Comparison of ENCODE assay signal across 19 cellular contexts in the genomic region with DNA sequence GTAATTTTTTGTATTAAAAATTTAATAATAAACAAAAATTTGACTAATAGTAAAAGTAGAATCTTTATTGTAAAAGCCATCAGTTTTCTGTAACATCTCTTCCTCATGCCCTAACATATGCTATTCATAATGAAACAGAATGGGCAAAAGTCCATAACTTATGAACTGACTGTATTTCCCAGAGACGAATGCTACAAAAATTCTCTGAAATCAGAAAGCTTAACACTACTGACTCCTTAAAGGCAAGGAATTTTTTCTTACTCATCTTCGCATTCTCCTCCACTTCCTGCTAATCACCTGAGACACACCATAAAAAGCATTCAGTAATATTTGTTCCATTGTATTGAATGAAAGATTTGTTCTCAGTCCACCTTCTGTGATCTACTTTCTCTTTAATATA. TPM values are rescaled to one million over a fixed set of nuclear protein-coding genes. Genes with fewer than 3 reads are reported as not detected.
DNase-seq lines count a peak whose midpoint lies in the region; ATAC-seq and TF ChIP-seq lines count a peak whose summit lies in the region.
"Had no signal": no experiment of that assay in that cellular context is flagged by ENCODE, and none has a peak within 500 bp of the region (broad histone marks: within the 10 kb centered on the region; RNA-seq: fewer than 3 reads in every experiment).

No MANE protein-coding gene starts in this region.

- intact Hi-C loops in natural killer cell (cut with micrococcal nuclease), result no loop called here

- ATAC-seq in natural killer cell treated with Interleukin-12 subunit alpha and Interleukin-12 subunit beta and Interleukin-15 and Interleukin-18, amount 100 ng/mL, for 72 hours, result peak; percentile 75 to 78
- no peak for ATAC-seq in natural killer cell
- ATAC-seq in HG03565 (IDR thresholded peaks at IDR 0.05; ENCODE audit: unreplicated experiment), result peak; percentile 53
- no peak for ATAC-seq in HG03135 (IDR thresholded peaks at IDR 0.05; ENCODE audit: unreplicated experiment)
- ATAC-seq: body of pancreas had no signal

- H3K27me3 Mint-ChIP-seq in natural killer cell treated with Interleukin-12 subunit alpha and Interleukin-12 subunit beta and Interleukin-15 and Interleukin-18, amount 100 ng/mL, for 72 hours, result no peaks in the 10 kb centered on the region
- no peaks in the 10 kb centered on the region for H3K27me3 Mint-ChIP-seq in natural killer cell (ENCODE audit: low read depth in 2 of 2)

- peak overlapping the region; percentile 89 to 93 for H3K27ac Mint-ChIP-seq in natural killer cell treated with Interleukin-12 subunit alpha and Interleukin-12 subunit beta and Interleukin-15 and Interleukin-18, amount 100 ng/mL, for 72 hours
- H3K27ac Mint-ChIP-seq in natural killer cell, result peak overlapping the region in 1 of 2 donors; percentile 13
- H3K27ac Mint-ChIP-seq: activated naive CD4-positive, alpha-beta T cell treated with anti-CD3 and anti-CD28 coated beads for 36 hours had no signal

- no peaks in the 10 kb centered on the region for H3K9me3 Mint-ChIP-seq in natural killer cell treated with Interleukin-12 subunit alpha and Interleukin-12 subunit beta and Interleukin-15 and Interleukin-18, amount 100 ng/mL, for 72 hours
- no peaks in the 10 kb centered on the region for H3K9me3 Mint-ChIP-seq in natural killer cell
- H3K9me3 Mint-ChIP-seq: activated naive CD4-positive, alpha-beta T cell treated with anti-CD3 and anti-CD28 coated beads for 36 hours; H9 had no signal

- peak overlapping the region; percentile 78 for H3K4me3 Mint-ChIP-seq in natural killer cell treated with Interleukin-12 subunit alpha and Interleukin-12 subunit beta and Interleukin-15 and Interleukin-18, amount 100 ng/mL, for 72 hours
- no peak overlapping the region for H3K4me3 Mint-ChIP-seq in natural killer cell
- H3K4me3 Mint-ChIP-seq: activated naive CD4-positive, alpha-beta T cell treated with anti-CD3 and anti-CD28 coated beads for 36 hours; H9 had no signal

- DNase-seq in natural killer cell treated with Interleukin-12 subunit alpha and Interleukin-12 subunit beta and Interleukin-15 and Interleukin-18, amount 100 ng/mL, for 72 hours (ENCODE audit: low spot score), result no peak
- DNase-seq in natural killer cell, result no peak
- DNase-seq in epithelial cell of esophagus (ENCODE audit: low read depth), result peak; percentile 49
- DNase-seq in SHP77 (lab: John Stamatoyannopoulos, UW), result no peak
- no peak for DNase-seq in NCI-H774 (lab: John Stamatoyannopoulos, UW)
- no peak for DNase-seq in Kasumi-1 (lab: John Stamatoyannopoulos, UW)
- DNase-seq: activated naive CD4-positive, alpha-beta T cell treated with anti-CD3 and anti-CD28 coated beads for 36 hours; body of pancreas; dorsolateral prefrontal cortex; foreskin melanocyte; H9; NCI-H1694; NCI-H510A; right lobe of liver; stimulated activated CD4-positive, alpha-beta T cell treated with anti-CD3 and anti-CD28 coated beads, Interleukin-2, amount 100 ng/mL, for 24 hours; tibial artery had no signal

- H3K36me3 Mint-ChIP-seq in natural killer cell treated with Interleukin-12 subunit alpha and Interleukin-12 subunit beta and Interleukin-15 and Interleukin-18, amount 100 ng/mL, for 72 hours, result peaks cover 5% of the 10 kb centered on the region
- H3K36me3 Mint-ChIP-seq in natural killer cell, result no peaks in the 10 kb centered on the region

- TF ChIP-seq CTCF in natural killer cell (IDR thresholded peaks at IDR 0.05) (no peak), epithelial cell of esophagus (IDR thresholded peaks at IDR 0.05; ENCODE audit: insufficient read depth, low read depth, low read length, missing control alignments) (no peak)

- H3K4me1 Mint-ChIP-seq in natural killer cell treated with Interleukin-12 subunit alpha and Interleukin-12 subunit beta and Interleukin-15 and Interleukin-18, amount 100 ng/mL, for 72 hours (ENCODE audit: low read depth in 2 of 2), result peaks cover 37 to 40% of the 10 kb centered on the region in 2 donors
- peaks cover 36 to 44% of the 10 kb centered on the region in 2 donors for H3K4me1 Mint-ChIP-seq in natural killer cell
- H3K4me1 Mint-ChIP-seq: H9 had no signal

- no peak overlapping the region for H3K4me3 ChIP-seq in epithelial cell of esophagus (ENCODE audit: low read length)
- H3K4me3 ChIP-seq: body of pancreas, lung, right lobe of liver, tibial artery had no signal

RNA-seq across cellular contexts. Expression of gene MON2, which starts 17.6 kb away (rescaled TPM):
- 10 to 100 TPM; 80.1 to 89.9 TPM for total RNA-seq in natural killer cell treated with Interleukin-12 subunit alpha and Interleukin-12 subunit beta and Interleukin-15 and Interleukin-18, amount 100 ng/mL, for 72 hours
- 100 to 1,000 TPM in 1 of 3 donors, 10 to 100 TPM in 2; 80.0 to 100 (median 86.7) TPM for total RNA-seq in natural killer cell

Comparison
In these comparisons a context has a peak if more than half of its experiments do, and no peak if none do; other contexts are left out.
1. ATAC-seq: peak in natural killer cell treated with Interleukin-12 subunit alpha and Interleukin-12 subunit beta and Interleukin-15 and Interleukin-18, amount 100 ng/mL, for 72 hours (2 of 2) and HG03565 (single experiment); none in natural killer cell (0 of 3) and HG03135 (single experiment).